In genomic region chr17:1149869-1150268, GRCh38 we compare ENCODE assay signal across 15 cellular contexts. TPM values are rescaled to one million over a fixed set of nuclear protein-coding genes. Genes with fewer than 3 reads are reported as not detected.
DNase-seq lines count a peak whose midpoint lies in the region; ATAC-seq and TF ChIP-seq lines count a peak whose summit lies in the region.
"Had no signal": no experiment of that assay in that cellular context is flagged by ENCODE, and none has a peak within 500 bp of the region (broad histone marks: within the 10 kb centered on the region; RNA-seq: fewer than 3 reads in every experiment).

No MANE protein-coding gene starts in this region.

- peaks cover 14% of the 10 kb centered on the region for H3K36me3 Mint-ChIP-seq in brain
- peaks cover 0 to 6% (median 5%) of the 10 kb centered on the region in 5 donors for H3K36me3 Mint-ChIP-seq in naive thymus-derived CD4-positive, alpha-beta T cell

- H3K27ac ChIP-seq in cardiac muscle cell: peak overlapping the region; percentile 81
- H3K27ac ChIP-seq in naive thymus-derived CD4-positive, alpha-beta T cell (ENCODE audit: low read depth, low read length): no peak overlapping the region
- H3K27ac ChIP-seq in caudate nucleus (ENCODE audit: low read depth, low read length): no peak overlapping the region

- peaks cover 9% of the 10 kb centered on the region for H3K4me1 ChIP-seq in cardiac muscle cell (ENCODE audit: low read depth)
- no peaks in the 10 kb centered on the region for H3K4me1 ChIP-seq in naive thymus-derived CD4-positive, alpha-beta T cell (ENCODE audit: control insufficient read depth in 2 of 2, insufficient read depth in 2 of 2, low read length in 2 of 2)

- H3K4me1 Mint-ChIP-seq in brain: peaks cover 50% of the 10 kb centered on the region
- H3K4me1 Mint-ChIP-seq in naive thymus-derived CD4-positive, alpha-beta T cell: no peaks in the 10 kb centered on the region

- DNase-seq in cardiac muscle cell (ENCODE audit: low read depth in 1 of 2, low spot score in 1 of 2) (no peak), left cardiac atrium (no peak), left ventricle myocardium superior (no peak), SKM-1 (lab: John Stamatoyannopoulos, UW; ENCODE audit: unreplicated experiment) (no peak), caudate nucleus (lab: John Stamatoyannopoulos, UW) (no peak)
- no peak for DNase-seq in naive thymus-derived CD4-positive, alpha-beta T cell
- DNase-seq: ACHN; Calu3; CD4-positive, alpha-beta T cell; DMS 273 treated with DMSO at 0.1 percent for 48 hours; H7 had no signal

- no peaks in the 10 kb centered on the region for H3K36me3 ChIP-seq in cardiac muscle cell
- H3K36me3 ChIP-seq in naive thymus-derived CD4-positive, alpha-beta T cell (ENCODE audit: control insufficient read depth in 2 of 3, insufficient read depth in 3 of 3, low read length in 3 of 3): no peaks in the 10 kb centered on the region

- intact Hi-C loops in left cardiac atrium (cut with DNase I): no loop called here
- intact Hi-C loops in left ventricle myocardium superior (cut with micrococcal nuclease): no loop called here
- intact Hi-C loops in naive thymus-derived CD4-positive, alpha-beta T cell (cut with micrococcal nuclease): no loop called here

- no peaks in the 10 kb centered on the region for H3K9me3 ChIP-seq in cardiac muscle cell (ENCODE audit: low read depth)
- H3K9me3 ChIP-seq in naive thymus-derived CD4-positive, alpha-beta T cell (ENCODE audit: control insufficient read depth in 2 of 3, low read length in 3 of 3): no peaks in the 10 kb centered on the region
- H3K9me3 ChIP-seq: BLaER1 treated with 17β-estradiol and CSF1 and Interleukin-3, amounts not matched to agents 10 nM and 100 nM had no signal

- H3K4me3 Mint-ChIP-seq in brain: no peak overlapping the region
- no peak overlapping the region for H3K4me3 Mint-ChIP-seq in naive thymus-derived CD4-positive, alpha-beta T cell
- H3K4me3 Mint-ChIP-seq: CD4-positive, alpha-beta T cell; GM23338 had no signal

- H3K27me3 Mint-ChIP-seq in brain: no peaks in the 10 kb centered on the region
- H3K27me3 Mint-ChIP-seq in naive thymus-derived CD4-positive, alpha-beta T cell: no peaks in the 10 kb centered on the region
- H3K27me3 Mint-ChIP-seq: CD4-positive, alpha-beta T cell had no signal

- H3K27ac Mint-ChIP-seq in brain: peak overlapping the region in 4 of 5 experiments; percentile 7 to 70 (median 47)
- H3K27ac Mint-ChIP-seq in naive thymus-derived CD4-positive, alpha-beta T cell: no peak overlapping the region
- H3K27ac Mint-ChIP-seq: CD4-positive, alpha-beta T cell; GM23338 had no signal

- H3K4me3 ChIP-seq in cardiac muscle cell: no peak overlapping the region
- no peak overlapping the region for H3K4me3 ChIP-seq in naive thymus-derived CD4-positive, alpha-beta T cell (ENCODE audit: low read length)
- H3K4me3 ChIP-seq: BLaER1 treated with 17β-estradiol and CSF1 and Interleukin-3, amounts not matched to agents 10 nM and 100 nM; GM23338 had no signal

- CTCF ChIA-PET in naive thymus-derived CD4-positive, alpha-beta T cell (lab: Charles Lee): no interaction called here

- TF ChIP-seq CTCF in cardiac muscle cell (IDR thresholded peaks at IDR 0.05; ENCODE audit: low read depth, low read length) (no peak), brain (conservative IDR thresholded peaks at IDR 0.05) (no peak)

- H3K27me3 ChIP-seq in cardiac muscle cell: no peaks in the 10 kb centered on the region
- no peaks in the 10 kb centered on the region for H3K27me3 ChIP-seq in naive thymus-derived CD4-positive, alpha-beta T cell (ENCODE audit: control insufficient read depth in 2 of 2, insufficient read depth in 2 of 2, low read length in 2 of 2)
- H3K27me3 ChIP-seq: BLaER1 treated with 17β-estradiol and CSF1 and Interleukin-3, amounts not matched to agents 10 nM and 100 nM had no signal

- POLR2A ChIA-PET in naive thymus-derived CD4-positive, alpha-beta T cell (lab: Charles Lee): no interaction called here

- H3K9me3 Mint-ChIP-seq in brain: peaks cover 0 to 4% (median 0%) of the 10 kb centered on the region in 5 experiments
- peaks cover 0 to 8% (median 0%) of the 10 kb centered on the region in 11 donors for H3K9me3 Mint-ChIP-seq in naive thymus-derived CD4-positive, alpha-beta T cell
- H3K9me3 Mint-ChIP-seq: CD4-positive, alpha-beta T cell had no signal

- ATAC-seq in left cardiac atrium: no peak
- ATAC-seq in left ventricle myocardium superior: peak; percentile 64
- no peak for ATAC-seq in naive thymus-derived CD4-positive, alpha-beta T cell
- ATAC-seq: GM23338, HepG2 had no signal

RNA-seq across cellular contexts. Expression of gene ABR, which starts 29.9 kb away (rescaled TPM):
- total RNA-seq in cardiac muscle cell (55.4 and 67.5 TPM in 2 replicates), left cardiac atrium (100 to 1,000 TPM; 118 to 132 TPM), left ventricle myocardium superior (167 TPM)
- polyA plus RNA-seq in cardiac muscle cell (23.5 and 36.1 TPM in 2 replicates), brain (ENCODE audit: insufficient read depth, low read depth, low replicate concordance) (203 TPM)
- 100 to 1,000 TPM in 4 of 5 experiments, 10 to 100 TPM in 1; 85.3 to 152 (median 140) TPM for total RNA-seq in naive thymus-derived CD4-positive, alpha-beta T cell
- 10 to 100 TPM; 13.1 to 24.4 TPM for polyA plus RNA-seq in naive thymus-derived CD4-positive, alpha-beta T cell

Comparison
In these comparisons a context has a peak if more than half of its experiments do, and no peak if none do; other contexts are left out.
1. H3K27ac Mint-ChIP-seq: peak in brain (4 of 5); none in naive thymus-derived CD4-positive, alpha-beta T cell (0 of 9).